ENCODE assay signal across 22 cellular contexts in the genomic region with DNA sequence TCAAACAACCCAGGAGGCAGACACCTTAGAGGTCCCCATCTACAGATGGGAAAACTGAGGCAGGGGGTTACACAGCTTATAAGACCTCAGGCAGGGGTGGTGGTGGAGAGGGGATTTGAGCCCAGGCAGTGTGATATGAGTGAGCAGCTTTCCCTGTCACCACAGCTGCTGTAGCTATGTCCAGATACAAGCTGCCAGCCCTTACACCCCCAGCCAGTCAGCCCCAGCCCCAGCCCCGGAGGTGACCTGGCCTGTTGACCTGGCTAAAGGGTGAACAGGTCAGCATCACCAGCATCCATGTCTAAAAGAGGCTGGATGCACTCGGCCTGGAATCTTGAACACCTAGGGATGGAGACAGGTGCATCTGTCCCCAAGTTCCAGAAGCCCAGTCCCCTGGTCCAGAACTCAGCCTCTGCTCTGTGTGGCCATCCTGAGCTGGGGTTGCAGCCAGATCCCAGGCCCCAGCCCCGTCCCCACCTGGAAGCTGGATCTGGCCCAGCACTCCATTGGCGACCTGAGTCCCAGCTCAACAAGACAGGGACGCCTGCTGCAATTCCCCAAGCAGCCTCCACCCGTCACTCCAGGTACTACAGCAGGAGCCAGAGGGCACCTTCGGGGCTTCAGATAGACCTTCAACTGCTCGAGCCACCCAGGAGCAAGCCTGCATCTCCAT.
"Had no signal": no experiment of that assay in that cellular context is flagged by ENCODE, and none has a peak within 500 bp of the region (broad histone marks: within the 10 kb centered on the region; RNA-seq: fewer than 3 reads in every experiment).

No MANE protein-coding gene starts in this region.

- DNase-seq: activated CD4-positive, alpha-beta T cell treated with anti-CD3 and anti-CD28 coated beads for 1 hour; activated CD8-positive, alpha-beta memory T cell treated with anti-CD3 and anti-CD28 coated beads, Interleukin-2, amount 50 U/mL, for 4 hours; activated naive CD4-positive, alpha-beta T cell treated with anti-CD3 and anti-CD28 coated beads, Interleukin-2, amount 10 ng/mL, durations not matched to agents 7 days and 5 days; activated T-cell treated with anti-CD3 and anti-CD28 coated beads, Interleukin-2, amount 50 U/mL, for 48 hours; effector CD8-positive, alpha-beta T cell; kidney; midbrain; stimulated activated CD4-positive, alpha-beta T cell treated with anti-CD3 and anti-CD28 coated beads, Interleukin-15, amount 100 ng/mL, for 24 hours; stimulated activated naive B cell treated with anti-CD40 and anti-IgM and Interleukin-4, amounts not matched to agents 10 μg/mL and 1 μg/mL and 100 μg/mL, for 72 hours; T-cell had no signal

- H3K27ac ChIP-seq: foreskin keratinocyte, parathyroid adenoma, thoracic aorta, vagina, VCaP had no signal

- H3K27me3 ChIP-seq: foreskin keratinocyte, vagina had no signal

- H3K36me3 ChIP-seq: thoracic aorta, vagina had no signal

- H3K4me1 Mint-ChIP-seq: nephron; stimulated activated naive B cell treated with anti-CD40 and anti-IgM and Interleukin-4, amounts not matched to agents 10 μg/mL and 1 μg/mL and 100 μg/mL, for 72 hours had no signal

- H2AFZ ChIP-seq: parathyroid adenoma had no signal

- H3K4me1 ChIP-seq: foreskin keratinocyte, parathyroid adenoma, vagina had no signal

- H3K9me3 Mint-ChIP-seq: activated naive CD4-positive, alpha-beta T cell treated with anti-CD3 and anti-CD28 coated beads, Interleukin-2, amount 10 ng/mL, durations not matched to agents 7 days and 5 days; dendritic cell treated with granulocyte-macrophage colony-stimulating factor and Interleukin-4, amounts not matched to agents 40 ng/mL and 50 ng/mL, for 4 days; nephron; stimulated activated naive B cell treated with anti-CD40 and anti-IgM and Interleukin-4, amounts not matched to agents 10 μg/mL and 1 μg/mL and 100 μg/mL, for 72 hours; T-cell; T-helper 2 cell treated with Interferon-gamma antibody and Interleukin-4, amounts not matched to agents 5 μg/mL and 100 μg/mL, for 36 hours; type B pancreatic cell had no signal

- H3K4me2 ChIP-seq: smooth muscle cell had no signal

- H3K79me2 ChIP-seq: parathyroid adenoma had no signal

- H3K9me3 ChIP-seq: thoracic aorta, vagina had no signal

- ATAC-seq: sciatic nerve had no signal

- H3K4me3 Mint-ChIP-seq: activated naive CD4-positive, alpha-beta T cell treated with anti-CD3 and anti-CD28 coated beads, Interleukin-2, amount 10 ng/mL, durations not matched to agents 7 days and 5 days; dendritic cell treated with granulocyte-macrophage colony-stimulating factor and Interleukin-4, amounts not matched to agents 40 ng/mL and 50 ng/mL, for 4 days; nephron; stimulated activated naive B cell treated with anti-CD40 and anti-IgM and Interleukin-4, amounts not matched to agents 10 μg/mL and 1 μg/mL and 100 μg/mL, for 72 hours; T-cell; T-helper 2 cell treated with Interferon-gamma antibody and Interleukin-4, amounts not matched to agents 5 μg/mL and 100 μg/mL, for 36 hours; type B pancreatic cell had no signal

- H3K36me3 Mint-ChIP-seq: stimulated activated naive B cell treated with anti-CD40 and anti-IgM and Interleukin-4, amounts not matched to agents 10 μg/mL and 1 μg/mL and 100 μg/mL, for 72 hours; type B pancreatic cell had no signal

- H3K4me3 ChIP-seq: lung, smooth muscle cell, thoracic aorta, vagina had no signal

- H3K27ac Mint-ChIP-seq: activated naive CD4-positive, alpha-beta T cell treated with anti-CD3 and anti-CD28 coated beads, Interleukin-2, amount 10 ng/mL, durations not matched to agents 7 days and 5 days; dendritic cell treated with granulocyte-macrophage colony-stimulating factor and Interleukin-4, amounts not matched to agents 40 ng/mL and 50 ng/mL, for 4 days; nephron; stimulated activated naive B cell treated with anti-CD40 and anti-IgM and Interleukin-4, amounts not matched to agents 10 μg/mL and 1 μg/mL and 100 μg/mL, for 72 hours; T-cell; T-helper 2 cell treated with Interferon-gamma antibody and Interleukin-4, amounts not matched to agents 5 μg/mL and 100 μg/mL, for 36 hours; type B pancreatic cell had no signal

- H3K9ac ChIP-seq: parathyroid adenoma had no signal
